20 cellular contexts compared by ENCODE assay signal in the genomic region with DNA sequence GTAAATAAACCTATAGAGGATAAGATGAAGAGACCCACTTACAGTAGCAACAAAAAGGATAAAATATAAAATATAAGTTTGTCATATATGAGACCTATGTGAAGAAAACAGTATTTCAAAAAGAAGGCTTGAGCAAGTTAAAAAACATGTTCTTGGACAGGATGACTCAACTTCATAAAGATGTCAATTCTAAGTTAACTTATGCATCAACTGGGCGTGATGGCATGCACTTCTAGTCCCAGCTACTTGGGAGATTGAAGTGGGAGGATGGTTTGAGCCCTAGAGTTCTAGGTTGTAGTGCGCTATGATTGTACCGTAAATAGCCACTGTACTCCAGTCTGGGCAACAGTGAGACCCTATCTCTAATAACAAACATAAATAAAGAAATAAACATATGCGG.
"Had no signal": no experiment of that assay in that cellular context is flagged by ENCODE, and none has a peak within 500 bp of the region (broad histone marks: within the 10 kb centered on the region; RNA-seq: fewer than 3 reads in every experiment).

No MANE protein-coding gene starts in this region.

- H3K27ac ChIP-seq: left lung, neutrophil, skin epidermis, tibial artery had no signal

- H3K9me3 ChIP-seq: left lung, neutrophil, tibial artery had no signal

- H3K27ac Mint-ChIP-seq: activated naive CD8-positive, alpha-beta T cell treated with anti-CD3 and anti-CD28 coated beads for 36 hours; memory B cell; stimulated activated naive B cell treated with anti-CD40 and anti-IgM and Interleukin-4, amounts not matched to agents 10 μg/mL and 1 μg/mL and 100 μg/mL, for 72 hours; T-helper 2 cell treated with Interferon-gamma antibody and Interleukin-4, amounts not matched to agents 5 μg/mL and 100 μg/mL, for 36 hours had no signal

- ATAC-seq: left lung; natural killer cell; stimulated activated naive B cell treated with anti-CD40 and anti-IgM and Interleukin-4, amounts not matched to agents 10 μg/mL and 1 μg/mL and 100 μg/mL, for 72 hours had no signal

- H3K4me3 ChIP-seq: left lung, skin epidermis, tibial artery had no signal

- DNase-seq: activated CD4-positive, alpha-beta T cell treated with anti-CD3 and anti-CD28 coated beads, Interleukin-2, amount 50 U/mL, for 1 hour; activated CD8-positive, alpha-beta memory T cell treated with anti-CD3 and anti-CD28 coated beads for 24 hours; activated gamma-delta T cell treated with Interleukin-2 at 50 U/mL for 16 hours; activated naive CD8-positive, alpha-beta T cell treated with anti-CD3 and anti-CD28 coated beads for 36 hours; aorta; cerebellar nuclear complex; effector CD8-positive, alpha-beta T cell; left lung; natural killer cell; retina; stimulated activated CD4-positive, alpha-beta T cell treated with anti-CD3 and anti-CD28 coated beads, Interleukin-15, amount 100 ng/mL, for 24 hours; stimulated activated CD4-positive, alpha-beta T cell treated with anti-CD3 and anti-CD28 coated beads, Interleukin-4, amount 100 ng/mL, for 1 hour; stimulated activated naive B cell treated with anti-CD40 and anti-IgM and Interleukin-4, amounts not matched to agents 10 μg/mL and 1 μg/mL and 100 μg/mL, for 72 hours; tibial artery had no signal

- FAIRE-seq: endothelial cell of umbilical vein, keratinocyte had no signal

- H3K9me3 Mint-ChIP-seq: activated naive CD8-positive, alpha-beta T cell treated with anti-CD3 and anti-CD28 coated beads for 36 hours; memory B cell; natural killer cell; stimulated activated naive B cell treated with anti-CD40 and anti-IgM and Interleukin-4, amounts not matched to agents 10 μg/mL and 1 μg/mL and 100 μg/mL, for 72 hours; T-helper 2 cell treated with Interferon-gamma antibody and Interleukin-4, amounts not matched to agents 5 μg/mL and 100 μg/mL, for 36 hours had no signal

- H3K4me1 ChIP-seq: tibial artery had no signal

- H3K4me3 Mint-ChIP-seq: activated naive CD8-positive, alpha-beta T cell treated with anti-CD3 and anti-CD28 coated beads for 36 hours; memory B cell; natural killer cell; stimulated activated naive B cell treated with anti-CD40 and anti-IgM and Interleukin-4, amounts not matched to agents 10 μg/mL and 1 μg/mL and 100 μg/mL, for 72 hours; T-helper 2 cell treated with Interferon-gamma antibody and Interleukin-4, amounts not matched to agents 5 μg/mL and 100 μg/mL, for 36 hours had no signal

- H3K27me3 ChIP-seq: left lung, neutrophil, tibial artery had no signal

- H3K27me3 Mint-ChIP-seq: activated naive CD8-positive, alpha-beta T cell treated with anti-CD3 and anti-CD28 coated beads for 36 hours; memory B cell; stimulated activated naive B cell treated with anti-CD40 and anti-IgM and Interleukin-4, amounts not matched to agents 10 μg/mL and 1 μg/mL and 100 μg/mL, for 72 hours had no signal
